ENCODE assay signal across 9 cellular contexts in the genomic region with DNA sequence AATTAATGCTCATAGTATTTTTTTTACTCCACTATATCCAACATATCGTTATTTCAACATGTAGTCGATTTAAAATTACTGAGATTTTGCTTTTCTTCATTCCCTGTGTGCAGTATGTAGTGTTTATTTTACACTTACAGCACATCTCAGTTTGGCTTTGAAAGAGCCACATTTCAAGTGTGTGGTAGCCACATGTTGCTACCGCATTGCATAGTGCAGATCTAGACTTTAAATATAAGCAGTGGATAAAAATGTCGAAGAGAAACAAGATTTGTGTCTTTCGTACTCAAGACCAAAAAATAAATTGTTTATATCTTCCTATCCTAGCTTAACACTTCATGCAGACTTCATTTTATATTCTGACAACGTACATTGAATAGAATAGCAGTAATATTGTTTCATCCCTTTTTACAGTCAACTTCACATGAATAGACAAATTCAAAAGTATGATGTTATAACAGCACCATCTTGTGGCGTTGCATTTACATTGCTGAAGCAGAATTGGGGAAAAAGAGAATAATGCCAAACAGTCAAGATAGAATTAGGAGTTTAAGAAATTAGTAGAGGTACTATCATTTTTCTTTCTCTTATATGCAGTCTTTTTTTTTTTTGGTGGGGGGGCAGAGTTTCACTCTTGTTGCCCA. TPM values are rescaled to one million over a fixed set of nuclear protein-coding genes. Genes with fewer than 3 reads are reported as not detected.
DNase-seq lines count a peak whose midpoint lies in the region; ATAC-seq, FAIRE-seq and TF ChIP-seq lines count a peak whose summit lies in the region.
"Had no signal": no experiment of that assay in that cellular context is flagged by ENCODE, and none has a peak within 500 bp of the region (broad histone marks: within the 10 kb centered on the region; RNA-seq: fewer than 3 reads in every experiment).

No MANE protein-coding gene starts in this region.

- H3K27ac ChIP-seq in thyroid gland: no peak overlapping the region
- H3K27ac ChIP-seq: BLaER1 treated with 17β-estradiol and CSF1 and Interleukin-3, amounts not matched to agents 10 nM and 100 nM had no signal

- WGBS in thyroid gland, 2 donors: 70 to 72% methylated on average over 7 of the region's 7 CpGs

- H3K4me1 ChIP-seq in thyroid gland: no peaks in the 10 kb centered on the region

- intact Hi-C loops in thyroid gland (cut with DNase I): no loop called here

- H3K4me3 ChIP-seq in astrocyte of the spinal cord (ENCODE audit: low read depth, low read length) (no peak overlapping the region), thyroid gland (replicated peaks in 1 of 3) (no peak overlapping the region)
- H3K4me3 ChIP-seq: BLaER1 treated with 17β-estradiol and CSF1 and Interleukin-3, amounts not matched to agents 10 nM and 100 nM had no signal

- H3K36me3 ChIP-seq in thyroid gland: no peaks in the 10 kb centered on the region
- H3K36me3 ChIP-seq: BLaER1 treated with 17β-estradiol and CSF1 and Interleukin-3, amounts not matched to agents 10 nM and 100 nM had no signal

- TF ChIP-seq POLR2A in H54 (IDR thresholded peaks at IDR 0.05; ENCODE audit: low read depth, low read length) (no peak), thyroid gland (IDR thresholded peaks at IDR 0.05) (no peak)

- no peak for ATAC-seq in HG02852 (IDR thresholded peaks at IDR 0.05; ENCODE audit: unreplicated experiment)

- no peaks in the 10 kb centered on the region for H3K27me3 ChIP-seq in thyroid gland
- H3K27me3 ChIP-seq: BLaER1 treated with 17β-estradiol and CSF1 and Interleukin-3, amounts not matched to agents 10 nM and 100 nM had no signal

- TF ChIP-seq CTCF in LNCAP (IDR thresholded peaks at IDR 0.05) (peak; percentile 85), astrocyte of the spinal cord (IDR thresholded peaks at IDR 0.05; ENCODE audit: low read depth, low read length) (peak; percentile 65), thyroid gland (IDR thresholded peaks at IDR 0.05) (peak in 1 of 6 experiments; percentile 38)

- DNase-seq in NCI-H1417 (lab: John Stamatoyannopoulos, UW) (peak in 2 of 3 experiments; percentile 9 to 57), NCI-H1417 treated with DMSO at 0.1 percent for 48 hours (lab: John Stamatoyannopoulos, UW) (no peak), astrocyte of the spinal cord (ENCODE audit: low read depth, low spot score) (peak; percentile 55), lung microvascular endothelial cell (ENCODE audit: low read depth in 2 of 2) (peak; percentile 50 to 73), H54 (ENCODE audit: insufficient read length, low spot score) (no peak), thyroid gland (no peak)

- in situ Hi-C loops in astrocyte of the spinal cord (cut with HindIII; ENCODE audit: low sequenced_read_pairs): no loop called here

- H3K9me3 ChIP-seq in thyroid gland: no peaks in the 10 kb centered on the region

- FAIRE-seq in H54 (lab: Jason Lieb, UNC): no peak

RNA-seq across cellular contexts. Expression of a gene that starts 29.9 kb away (rescaled TPM):
- total RNA-seq in lung microvascular endothelial cell (4.0 and 6.8 TPM in 2 replicates), thyroid gland (1 to 10 TPM; 5.6 to 7.4 (median 6.2) TPM)

RNA-seq across cellular contexts. Expression of a gene that starts 49.5 kb away (rescaled TPM):
- total RNA-seq in lung microvascular endothelial cell: 12.3 and 12.9 TPM in 2 replicates
- total RNA-seq in thyroid gland: 10 to 100 TPM; 15.7 to 23.8 (median 17.6) TPM

Comparison
In these comparisons a context has a peak if more than half of its experiments do, and no peak if none do; other contexts are left out.
1. DNase-seq: peak in NCI-H1417 (2 of 3), astrocyte of the spinal cord (single experiment) and lung microvascular endothelial cell (2 of 2); none in NCI-H1417 treated with DMSO at 0.1 percent for 48 hours (single experiment), H54 (single experiment) and thyroid gland (0 of 2).